In genomic region chr6:100461920-100462295, GRCh38 we compare ENCODE assay signal across 18 cellular contexts. TPM values are rescaled to one million over a fixed set of nuclear protein-coding genes. Genes with fewer than 3 reads are reported as not detected.
DNase-seq lines count a peak whose midpoint lies in the region; ATAC-seq, FAIRE-seq and TF ChIP-seq lines count a peak whose summit lies in the region.
"Had no signal": no experiment of that assay in that cellular context is flagged by ENCODE, and none has a peak within 500 bp of the region (broad histone marks: within the 10 kb centered on the region; RNA-seq: fewer than 3 reads in every experiment).

No MANE protein-coding gene starts in this region.

- no peaks in the 10 kb centered on the region for H3K79me1 ChIP-seq in mesenchymal stem cell (replicated peaks; ENCODE audit: low read length, poor library complexity, severe bottlenecking)

- H3K9me3 ChIP-seq in A673 (ENCODE audit: low read depth, low read length, poor library complexity, severe bottlenecking) (no peaks in the 10 kb centered on the region), SJSA1 (replicated peaks) (no peaks in the 10 kb centered on the region), mesenchymal stem cell (ENCODE audit: control insufficient read depth, low read length) (peaks cover 2% of the 10 kb centered on the region), esophagus squamous epithelium (peaks cover 0 to 7% (median 0%) of the 10 kb centered on the region in 3 donors)

- no TSS peak for BruUV-seq in A673 (replicated peaks; lab: Mats Ljungman, UMichigan)

- no peak overlapping the region for H3K4ac ChIP-seq in mesenchymal stem cell (ENCODE audit: low read depth in 1 of 2, low read length in 2 of 2)

- H3K36me3 ChIP-seq in A673 (ENCODE audit: insufficient read depth, low read length, poor library complexity, severe bottlenecking) (no peaks in the 10 kb centered on the region), SJSA1 (no peaks in the 10 kb centered on the region; the same call in 1 of the 2 replicates), mesenchymal stem cell (ENCODE audit: control insufficient read depth in 1 of 2, insufficient read depth in 2 of 2, low read depth in 1 of 2, low read length in 2 of 2) (peaks cover 0 to 2% of the 10 kb centered on the region in 2 experiments), esophagus squamous epithelium (no peaks in the 10 kb centered on the region)

- H3K4me1 ChIP-seq in A673 (ENCODE audit: insufficient read depth, low read length, poor library complexity, severe bottlenecking) (peaks cover 4% of the 10 kb centered on the region), SJSA1 (replicated peaks) (peaks cover 19% of the 10 kb centered on the region), mesenchymal stem cell (ENCODE audit: control insufficient read depth, insufficient read depth, low read depth, low read length) (peaks cover 27% of the 10 kb centered on the region), esophagus squamous epithelium (peaks cover 0 to 49% (median 14%) of the 10 kb centered on the region in 3 donors)

- DNase-seq in A673 (ENCODE audit: low spot score) (no peak), GM18507 (ENCODE audit: extremely low spot score, insufficient read length, low read depth) (peak; percentile 20), SJSA1 (ENCODE audit: low read depth in 1 of 2, low spot score in 2 of 2) (peak in 1 of 2 experiments; percentile 68), mesenchymal stem cell (peak; percentile 28), GOT3 (lab: John Stamatoyannopoulos, UW) (no peak), SKM-1 (lab: John Stamatoyannopoulos, UW; ENCODE audit: unreplicated experiment) (no peak), esophagus squamous epithelium (lab: John Stamatoyannopoulos, UW) (no peak)
- DNase-seq: activated CD8-positive, alpha-beta memory T cell treated with anti-CD3 and anti-CD28 coated beads, Interleukin-2, amount 50 U/mL, for 48 hours; AML-193; left ventricle myocardium superior; NCI-H1048; NCI-H226; occipital lobe; stimulated activated CD4-positive, alpha-beta T cell treated with anti-CD3 and anti-CD28 coated beads, Interleukin-2, amount 100 ng/mL, for 24 hours; stimulated activated naive B cell treated with anti-CD40 and anti-IgM and Interleukin-4, amounts not matched to agents 10 μg/mL and 1 μg/mL and 100 μg/mL, for 72 hours had no signal

- FAIRE-seq in GM18507 (lab: Jason Lieb, UNC) = peak; percentile 69

- H3K9ac ChIP-seq in mesenchymal stem cell (ENCODE audit: low read length) = peak overlapping the region; percentile 91

- no peak overlapping the region for H2AK5ac ChIP-seq in mesenchymal stem cell (ENCODE audit: low read length, severe bottlenecking)

- no peak for TF ChIP-seq POLR2A in esophagus squamous epithelium (IDR thresholded peaks at IDR 0.05)

- 0% methylated on average over 2 of the region's 2 CpGs for WGBS in mesenchymal stem cell
- WGBS in esophagus squamous epithelium, 2 donors = 8 to 18% methylated on average over 2 of the region's 2 CpGs

- no peak overlapping the region for H3K14ac ChIP-seq in mesenchymal stem cell (ENCODE audit: low read length in 2 of 2)

- intact Hi-C loops in A673 (cut with micrococcal nuclease; ENCODE audit: unreplicated experiment) (no loop called here), esophagus squamous epithelium (cut with DNase I) (no loop called here)

- H3K27me3 ChIP-seq in A673 (replicated peaks; ENCODE audit: insufficient read depth, low read depth, low read length, poor library complexity) (peaks cover 30% of the 10 kb centered on the region), SJSA1 (replicated peaks) (no peaks in the 10 kb centered on the region), mesenchymal stem cell (ENCODE audit: control insufficient read depth in 1 of 2, insufficient read depth in 1 of 2, low read length in 2 of 2) (peaks cover 35 to 84% of the 10 kb centered on the region in 2 experiments), esophagus squamous epithelium (peaks cover 34 to 100% (median 88%) of the 10 kb centered on the region in 4 donors)

- POLR2A ChIA-PET in A673 (lab: Charles Lee; ENCODE audit: low non-redundant PET) = interaction anchor here (0.6 kb wide), 1 partner anchor 380 kb away, joined by 3 read pairs; no protein-coding TSS in a partner anchor

- no peak overlapping the region for H2BK5ac ChIP-seq in mesenchymal stem cell (ENCODE audit: low read depth, low read length, poor library complexity, severe bottlenecking)

- no peak for ATAC-seq in HG03039 (IDR thresholded peaks at IDR 0.05; ENCODE audit: unreplicated experiment)
- ATAC-seq: left ventricle myocardium superior; stimulated activated naive B cell treated with anti-CD40 and anti-IgM and Interleukin-4, amounts not matched to agents 10 μg/mL and 1 μg/mL and 100 μg/mL, for 72 hours had no signal

- no peak overlapping the region for H3K4me2 ChIP-seq in mesenchymal stem cell (ENCODE audit: low read length, poor library complexity, severe bottlenecking)

- TF ChIP-seq CTCF in A673 (conservative IDR thresholded peaks at IDR 0.05; ENCODE audit: low read depth, low read length) (no peak), esophagus squamous epithelium (IDR thresholded peaks at IDR 0.05) (no peak)

- CTCF ChIA-PET in A673 (lab: Charles Lee) = interaction anchor here (0.7 kb wide), 2 partner anchors 127 to 137 kb away, joined by 4 to 7 read pairs; no protein-coding TSS in a partner anchor

- H3K27ac ChIP-seq in A673 (ENCODE audit: low read depth, low read length, poor library complexity, severe bottlenecking) (no peak overlapping the region), SJSA1 (peak overlapping the region; percentile 66), mesenchymal stem cell (ENCODE audit: low read length, poor library complexity, severe bottlenecking) (no peak overlapping the region), esophagus squamous epithelium (no peak overlapping the region)
- H3K27ac ChIP-seq: VCaP had no signal

- H3K23ac ChIP-seq in mesenchymal stem cell (ENCODE audit: low read length in 2 of 2) = no peak overlapping the region

- H2BK15ac ChIP-seq in mesenchymal stem cell (ENCODE audit: low read depth, poor library complexity, severe bottlenecking) = no peak overlapping the region

- H2AFZ ChIP-seq in mesenchymal stem cell (ENCODE audit: low read depth, low read length) = no peak overlapping the region

- no peak overlapping the region for H4K91ac ChIP-seq in mesenchymal stem cell (ENCODE audit: low read length)

- H3K18ac ChIP-seq in mesenchymal stem cell (ENCODE audit: low read depth in 1 of 2, low read length in 2 of 2) = no peak overlapping the region

- no peak overlapping the region for H2BK12ac ChIP-seq in mesenchymal stem cell (ENCODE audit: low read length in 2 of 2)

- H4K8ac ChIP-seq in mesenchymal stem cell (ENCODE audit: low read length) = no peak overlapping the region

- H3K4me3 ChIP-seq in A673 (ENCODE audit: low read depth, low read length, poor library complexity, severe bottlenecking) (peak overlapping the region; percentile 49), SJSA1 (peak overlapping the region; percentile 49), mesenchymal stem cell (ENCODE audit: insufficient read depth in 1 of 2, low read depth in 1 of 2, low read length in 2 of 2) (peak overlapping the region in 1 of 2 experiments; percentile 91), esophagus squamous epithelium (no peak overlapping the region)

- H2BK120ac ChIP-seq in mesenchymal stem cell (ENCODE audit: low read depth, low read length) = no peak overlapping the region

RNA-seq across cellular contexts. Expression of gene SIM1, which starts 2.8 kb away (rescaled TPM):
- total RNA-seq in A673 (2021) = 0.17 and 0.22 TPM in 2 replicates
- total RNA-seq in SJSA1 (2014; rRNA removed; shearing (Covaris generic)) = 1.1 and 1.6 TPM in 2 replicates
- not detected for polyA plus RNA-seq in mesenchymal stem cell (2013, experiment 1 of 2)
- polyA plus RNA-seq in mesenchymal stem cell (2013, experiment 2 of 2) = not detected
- under 1 TPM in 1 of 4 donors, not detected in 3; under 0.01 TPM for total RNA-seq in esophagus squamous epithelium
- total RNA-seq: glomerular endothelial cell, left ventricle myocardium superior, occipital lobe had no signal

Comparison
In these comparisons a context has a peak if more than half of its experiments do, and no peak if none do; other contexts are left out.
1. DNase-seq: peak in GM18507 (single experiment) and mesenchymal stem cell (single experiment); none in A673 (single experiment), GOT3 (single experiment), SKM-1 (single experiment) and esophagus squamous epithelium (single experiment).
2. H3K4me3 ChIP-seq: peak in A673 (single experiment) and SJSA1 (single experiment); none in esophagus squamous epithelium (0 of 4).